ENCODE assay signal across 8 cellular contexts in genomic region chr17:59830007-59830630, GRCh38.
A peak's percentile ranks its signal among the peaks of the same experiment; 100 is the strongest.
DNase-seq lines count a peak whose midpoint lies in the region; ATAC-seq, FAIRE-seq and TF ChIP-seq lines count a peak whose summit lies in the region.

No MANE protein-coding gene starts in this region.

- H3K4me1 Mint-ChIP-seq in activated naive CD4-positive, alpha-beta T cell treated with anti-CD3 and anti-CD28 coated beads, Interleukin-2, amount 50 U/mL, for 24 hours = peaks cover 70% of the 10 kb centered on the region

- CTCF ChIA-PET in HepG2 (lab: Yijun Ruan, JAX; ENCODE audit: low intra/inter-chr PET ratio, low total read pairs) = interaction anchor here (1.7 kb wide), 1 partner anchor 76 kb away, joined by 8 read pairs; no protein-coding TSS in a partner anchor

- H3K4me3 ChIP-seq in HepG2 (replicated peaks in 1 of 3; ENCODE audit: insufficient read depth in 1 of 3, low read depth in 2 of 3, low read length in 3 of 3) = no peak overlapping the region; a peak in 1 of 6 replicates
- no peak overlapping the region for H3K4me3 ChIP-seq in upper lobe of left lung

- H3K36me3 ChIP-seq in HepG2 (replicated peaks in 1 of 2; ENCODE audit: control insufficient read depth in 1 of 2, insufficient read depth in 2 of 2, low read length in 2 of 2) (no peaks in the 10 kb centered on the region; a peak in 2 of 5 replicates), upper lobe of left lung (no peaks in the 10 kb centered on the region)

- H3K9ac ChIP-seq in HepG2 (ENCODE audit: insufficient read depth, low read depth, low read length) = peak overlapping the region; percentile 74

- intact Hi-C loops in HepG2 (cut with micrococcal nuclease; ENCODE audit: unreplicated experiment) = no loop called here

- TF ChIP-seq POLR2A in HepG2 (IDR thresholded peaks at IDR 0.05; ENCODE audit: insufficient read depth in 1 of 2, low read depth in 2 of 2, low read length in 2 of 2) (no peak), upper lobe of left lung (IDR thresholded peaks at IDR 0.05) (no peak)

- no peaks in the 10 kb centered on the region for H4K20me1 ChIP-seq in HepG2 (ENCODE audit: insufficient read depth, low read length)

- peaks cover 79% of the 10 kb centered on the region for H3K4me1 ChIP-seq in HepG2 (ENCODE audit: insufficient read depth, low read length)
- peaks cover 23 to 39% (median 36%) of the 10 kb centered on the region in 4 donors for H3K4me1 ChIP-seq in upper lobe of left lung

- TF ChIP-seq EP300 in HepG2 (IDR thresholded peaks at IDR 0.05; ENCODE audit: low read depth in 2 of 2, low read length in 2 of 2) (no peak), HepG2 (CRISPR knock-in tag; IDR thresholded peaks at IDR 0.05; ENCODE audit: borderline replicate concordance) (no peak), upper lobe of left lung (IDR thresholded peaks at IDR 0.05) (no peak)

- in situ Hi-C loops in HepG2 (cut with HindIII; ENCODE audit: extremely low pct_ligation_motif_present, low pct_unique_long_range_greater_than_20kb) = no loop called here

- H3K27me3 ChIP-seq in HepG2 (ENCODE audit: control insufficient read depth in 1 of 2, insufficient read depth in 2 of 2, low read length in 2 of 2) = no peaks in the 10 kb centered on the region
- no peaks in the 10 kb centered on the region for H3K27me3 ChIP-seq in upper lobe of left lung

- peaks cover 12% of the 10 kb centered on the region for H3K36me3 Mint-ChIP-seq in activated naive CD4-positive, alpha-beta T cell treated with anti-CD3 and anti-CD28 coated beads, Interleukin-2, amount 50 U/mL, for 24 hours

- peak overlapping the region; percentile 100 for H3K27ac Mint-ChIP-seq in activated naive CD4-positive, alpha-beta T cell treated with anti-CD3 and anti-CD28 coated beads, Interleukin-2, amount 50 U/mL, for 24 hours

- no peaks in the 10 kb centered on the region for H3K27me3 Mint-ChIP-seq in activated naive CD4-positive, alpha-beta T cell treated with anti-CD3 and anti-CD28 coated beads, Interleukin-2, amount 50 U/mL, for 24 hours

- WGBS in HepG2 (ENCODE audit: low lambda C conversion rate) = 90% methylated on average over 3 of the region's 3 CpGs
- 76 to 81% methylated on average over 3 of the region's 3 CpGs for WGBS in upper lobe of left lung, 2 donors

- no peak for FAIRE-seq in HepG2 (lab: Jason Lieb, UNC)

- no peak for TF ChIP-seq RAD21 in HepG2 (CRISPR knock-in tag; IDR thresholded peaks at IDR 0.05)

- peaks cover 15% of the 10 kb centered on the region for H3K79me2 ChIP-seq in HepG2 (ENCODE audit: insufficient read depth, low read length)

- H2AFZ ChIP-seq in HepG2 (ENCODE audit: low read length) = no peak overlapping the region

- H3K27ac ChIP-seq in HepG2 (ENCODE audit: extremely low read length, insufficient read depth, low read length) (peak overlapping the region; percentile 90), upper lobe of left lung (peak overlapping the region; percentile 65 to 80 (median 76))

- peak overlapping the region; percentile 59 for H3K4me2 ChIP-seq in HepG2 (ENCODE audit: low read depth, low read length)

- ATAC-seq in HepG2 (no peak), upper lobe of left lung (ENCODE audit: low FRiP score in 2 of 2) (peak in 1 of 2 donors; percentile 41), HG03280 (IDR thresholded peaks at IDR 0.05; ENCODE audit: unreplicated experiment) (no peak)

- no peak for DNase-seq in activated naive CD4-positive, alpha-beta T cell treated with Interleukin-2 at 50 U/mL for 16 hours
- peak; percentile 16 for DNase-seq in activated T-helper 9 cell treated with anti-CD3 and anti-CD28 coated beads, Interleukin-2, amount 50 U/mL, for 16 hours (ENCODE audit: low read depth)
- DNase-seq in HepG2 (ENCODE audit: low spot score) (no peak), upper lobe of left lung (no peak), NCI-H2107 (lab: John Stamatoyannopoulos, UW) (no peak), NCI-H146 (lab: John Stamatoyannopoulos, UW) (no peak)

- H3K4me3 Mint-ChIP-seq in activated naive CD4-positive, alpha-beta T cell treated with anti-CD3 and anti-CD28 coated beads, Interleukin-2, amount 50 U/mL, for 24 hours = peak overlapping the region; percentile 88

- POLR2A ChIA-PET in HepG2 (lab: Yijun Ruan, JAX) = interaction anchor here (1.3 to 20.0 kb wide), 9 partner anchors 8 to 45 kb away, joined by 7 to 501 read pairs (median 14); no protein-coding TSS in a partner anchor

- H3K9me3 ChIP-seq in HepG2 (ENCODE audit: low read length) (no peaks in the 10 kb centered on the region), upper lobe of left lung (no peaks in the 10 kb centered on the region)

- TF ChIP-seq CTCF in HepG2 (CRISPR knock-in tag; IDR thresholded peaks at IDR 0.05) (no peak), upper lobe of left lung (IDR thresholded peaks at IDR 0.05) (no peak)

- H3K9me3 Mint-ChIP-seq in activated naive CD4-positive, alpha-beta T cell treated with anti-CD3 and anti-CD28 coated beads, Interleukin-2, amount 50 U/mL, for 24 hours = no peaks in the 10 kb centered on the region

- no TSS peak for BruUV-seq in HepG2 (replicated peaks; lab: Mats Ljungman, UMichigan)

TF ChIP-seq in HepG2, 621 proteins besides CTCF, POLR2A, EP300 and RAD21:
- no peak for TF ChIP-seq HOXA5 (CRISPR knock-in tag; IDR thresholded peaks at IDR 0.05)
- 0 out of 2 replicates have a peak, but pooled peaks have one; percentile 43 for TF ChIP-seq ATF7-NPFF (CRISPR knock-in tag; IDR thresholded peaks at IDR 0.05; ENCODE audit: low read depth)
- peak; percentile 24; the same call in 1 of the 2 replicates for TF ChIP-seq ZNF687 (CRISPR knock-in tag; IDR thresholded peaks at IDR 0.05)
